8 cellular contexts compared by ENCODE assay signal in genomic region chr5:40678021-40678939, GRCh38. TPM values are rescaled to one million over a fixed set of nuclear protein-coding genes. Genes with fewer than 3 reads are reported as not detected.
DNase-seq lines count a peak whose midpoint lies in the region; ATAC-seq, FAIRE-seq and TF ChIP-seq lines count a peak whose summit lies in the region.

No MANE protein-coding gene starts in this region.

- H3K27me3 ChIP-seq in keratinocyte (ENCODE audit: control insufficient read depth, extremely low read depth, insufficient read depth, low read length) (no peaks in the 10 kb centered on the region), thymus (ENCODE audit: control insufficient read depth, insufficient read depth) (no peaks in the 10 kb centered on the region)

- peaks cover 54% of the 10 kb centered on the region for H3K36me3 Mint-ChIP-seq in activated T-helper 17 cell treated with anti-CD3 and anti-CD28 coated beads, Interleukin-2, amount 50 U/mL, for 72 hours (ENCODE audit: low read depth)

- H3K9me3 Mint-ChIP-seq in activated T-helper 17 cell treated with anti-CD3 and anti-CD28 coated beads, Interleukin-2, amount 50 U/mL, for 72 hours = no peaks in the 10 kb centered on the region

- H2AFZ ChIP-seq in keratinocyte (ENCODE audit: control insufficient read depth, low read length) = peak overlapping the region; percentile 59

- 6% methylated on average over 7 of the region's 7 CpGs for WGBS in thymus

- peak overlapping the region; percentile 93 for H3K27ac ChIP-seq in 22Rv1
- H3K27ac ChIP-seq in keratinocyte (ENCODE audit: control insufficient read depth, insufficient read depth, low read length) = peak overlapping the region; percentile 98
- peak overlapping the region; percentile 97 for H3K27ac ChIP-seq in thymus (ENCODE audit: low read depth)

- H3K4me1 Mint-ChIP-seq in activated T-helper 17 cell treated with anti-CD3 and anti-CD28 coated beads, Interleukin-2, amount 50 U/mL, for 72 hours = peaks cover 34% of the 10 kb centered on the region

- H3K79me2 ChIP-seq in keratinocyte (ENCODE audit: control insufficient read depth, insufficient read depth, low read length) = peaks cover 35% of the 10 kb centered on the region

- peaks cover 49% of the 10 kb centered on the region for H3K4me1 ChIP-seq in keratinocyte (ENCODE audit: control insufficient read depth, extremely low read depth, insufficient read depth, low read length)
- peaks cover 20% of the 10 kb centered on the region for H3K4me1 ChIP-seq in thymus (ENCODE audit: control insufficient read depth, insufficient read depth, low read length)
- H3K4me1 ChIP-seq in mucosa of descending colon (ENCODE audit: low read depth) = peaks cover 14% of the 10 kb centered on the region

- no peaks in the 10 kb centered on the region for H3K9me1 ChIP-seq in keratinocyte (ENCODE audit: control insufficient read depth, extremely low read depth, insufficient read depth, low read length)

- H3K9ac ChIP-seq in keratinocyte (ENCODE audit: control insufficient read depth, extremely low read depth, insufficient read depth, low read length) = peak overlapping the region; percentile 94

- H3K27me3 Mint-ChIP-seq in activated T-helper 17 cell treated with anti-CD3 and anti-CD28 coated beads, Interleukin-2, amount 50 U/mL, for 72 hours = no peaks in the 10 kb centered on the region

- peaks cover 0 to 12% of the 10 kb centered on the region in 2 experiments for H3K36me3 ChIP-seq in keratinocyte (ENCODE audit: control insufficient read depth in 2 of 2, extremely low read depth in 1 of 2, insufficient read depth in 2 of 2, low read length in 2 of 2)
- H3K36me3 ChIP-seq in thymus (ENCODE audit: control insufficient read depth, insufficient read depth) = peaks cover 7% of the 10 kb centered on the region
- no peaks in the 10 kb centered on the region for H3K36me3 ChIP-seq in mucosa of descending colon (ENCODE audit: low read depth)

- no peaks in the 10 kb centered on the region for H4K20me1 ChIP-seq in keratinocyte (ENCODE audit: control insufficient read depth, extremely low read depth, insufficient read depth, low read length)

- no peak for ATAC-seq in activated T-helper 17 cell treated with anti-CD3 and anti-CD28 coated beads, Interleukin-2, amount 50 U/mL, for 72 hours (replicated peaks)
- ATAC-seq in mucosa of descending colon (no peak), HG02970 (IDR thresholded peaks at IDR 0.05; ENCODE audit: low FRiP score, unreplicated experiment) (no peak)

- peak overlapping the region; percentile 42 to 87 (median 78) for H3K4me3 ChIP-seq in keratinocyte (ENCODE audit: control insufficient read depth in 2 of 3, extremely low read depth in 1 of 3, insufficient read depth in 2 of 3, low read depth in 1 of 3, low read length in 3 of 3)
- H3K4me3 ChIP-seq in thymus (ENCODE audit: low read length) = peak overlapping the region; percentile 88
- no peak overlapping the region for H3K4me3 ChIP-seq in mucosa of descending colon

- H3K9me3 ChIP-seq in keratinocyte (ENCODE audit: control insufficient read depth, low read depth, low read length) (no peaks in the 10 kb centered on the region), thymus (ENCODE audit: control insufficient read depth) (no peaks in the 10 kb centered on the region), mucosa of descending colon (no peaks in the 10 kb centered on the region)

- TF ChIP-seq CTCF in 22Rv1 (IDR thresholded peaks at IDR 0.05) (no peak), keratinocyte (optimal IDR thresholded peaks at IDR 0.05 in 1 of 3, IDR thresholded peaks at IDR 0.05 in 1 of 3, conservative IDR thresholded peaks at IDR 0.05 in 1 of 3; ENCODE audit: extremely low read depth in 1 of 3, insufficient read depth in 2 of 3, low read length in 3 of 3) (no peak), mucosa of descending colon (IDR thresholded peaks at IDR 0.05) (no peak)

- peak; percentile 19 for DNase-seq in HT-29 (ENCODE audit: low spot score)
- DNase-seq in keratinocyte (ENCODE audit: low read depth, low spot score) = no peak
- no peak for DNase-seq in HTR-8/SVneo (ENCODE audit: insufficient read length, low spot score)
- no peak for DNase-seq in mucosa of descending colon

- intact Hi-C loops in mucosa of descending colon (cut with DNase I, micrococcal nuclease) = no loop called here

- H3K27ac Mint-ChIP-seq in activated T-helper 17 cell treated with anti-CD3 and anti-CD28 coated beads, Interleukin-2, amount 50 U/mL, for 72 hours = peak overlapping the region; percentile 98

- peak overlapping the region; percentile 92 for H3K4me3 Mint-ChIP-seq in activated T-helper 17 cell treated with anti-CD3 and anti-CD28 coated beads, Interleukin-2, amount 50 U/mL, for 72 hours

- dilution Hi-C loops in keratinocyte (cut with MboI; ENCODE audit: extremely low pct_ligation_motif_present, low sequenced_read_pairs) = no loop called here

- peak overlapping the region; percentile 92 for H3K4me2 ChIP-seq in keratinocyte (ENCODE audit: control insufficient read depth, extremely low read depth, insufficient read depth, low read depth, low read length)

- FAIRE-seq in keratinocyte (lab: Jason Lieb, UNC) (no peak), HTR-8/SVneo (lab: Jason Lieb, UNC) (no peak)

RNA-seq across cellular contexts. Expression of gene PTGER4, which starts 1.4 kb away (rescaled TPM):
- total RNA-seq in HT-29 (2014; rRNA removed; shearing (Covaris generic)) = 0.42 and 3.6 TPM in 2 replicates
- 100 to 1,000 TPM in 1 of 2 donors, 10 to 100 TPM in 1; 42.6 to 100 TPM for total RNA-seq in activated T-helper 17 cell treated with anti-CD3 and anti-CD28 coated beads, Interleukin-2, amount 50 U/mL, for 72 hours
- polyA plus RNA-seq in keratinocyte (7.5 to 12.2 TPM (median 9.5 TPM) in 3 replicates), thymus (25.2 TPM)
- polyA plus RNA-seq in keratinocyte (2011; ENCODE audit: low read depth) = 2.9 TPM
- polyA plus RNA-seq in keratinocyte (2011; cell fraction: cytosol; rRNA removed) = 6.0 and 7.3 TPM in 2 replicates
- 16.4 and 19.3 TPM in 2 replicates for polyA plus RNA-seq in keratinocyte (2011; cell fraction: nucleus; rRNA removed)
- polyA plus RNA-seq in keratinocyte (2012; ENCODE audit: low replicate concordance) = 4.0 and 8.4 TPM in 2 replicates
- 9.8 to 18.0 TPM (median 12.5 TPM) in 3 replicates for polyA minus RNA-seq in keratinocyte
- 50.8 TPM for polyA minus RNA-seq in keratinocyte (2011; cell fraction: cytosol; rRNA and poly(A)+ RNA removed)
- 42.4 and 43.2 TPM in 2 replicates for polyA minus RNA-seq in keratinocyte (2011; cell fraction: nucleus; rRNA and poly(A)+ RNA removed)
- total RNA-seq in mucosa of descending colon = 10 to 100 TPM; 38.5 to 58.4 (median 50.8) TPM
